Comparison of ENCODE assay signal across 30 cellular contexts in the genomic region with DNA sequence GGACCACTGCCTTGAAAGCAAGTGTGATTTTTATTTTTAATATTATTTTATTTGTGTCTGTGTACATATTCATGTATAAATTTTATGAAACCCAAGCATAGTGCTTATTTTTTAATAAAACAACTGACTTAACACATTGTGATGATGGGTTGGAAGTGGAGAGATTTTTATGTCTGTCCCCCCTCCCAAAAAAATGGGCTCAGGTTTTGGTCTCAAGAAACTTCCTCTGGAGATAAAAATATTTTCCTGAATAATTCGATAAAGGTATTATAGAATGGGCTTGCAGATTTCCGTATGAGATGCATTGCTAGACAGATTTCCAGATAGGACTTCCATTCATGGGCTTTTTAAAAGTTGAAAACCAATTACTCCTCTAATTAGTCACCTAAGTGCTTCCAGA. TPM values are rescaled to one million over a fixed set of nuclear protein-coding genes. Genes with fewer than 3 reads are reported as not detected.
DNase-seq lines count a peak whose midpoint lies in the region; ATAC-seq and TF ChIP-seq lines count a peak whose summit lies in the region.
"Had no signal": no experiment of that assay in that cellular context is flagged by ENCODE, and none has a peak within 500 bp of the region (broad histone marks: within the 10 kb centered on the region; RNA-seq: fewer than 3 reads in every experiment).

No MANE protein-coding gene starts in this region.

- H3K18ac ChIP-seq in neuronal stem cell (ENCODE audit: low read length): no peak overlapping the region

- H3K4me3 Mint-ChIP-seq in endodermal cell: peak overlapping the region; percentile 80

- no peak overlapping the region for H3K4ac ChIP-seq in neuronal stem cell (ENCODE audit: low read length)

- no peak overlapping the region for H3K27ac Mint-ChIP-seq in endodermal cell
- H3K27ac Mint-ChIP-seq: naive thymus-derived CD8-positive, alpha-beta T cell had no signal

- H3K36me3 ChIP-seq in endodermal cell (ENCODE audit: control insufficient read depth, insufficient read depth, low read length) (peaks cover 14% of the 10 kb centered on the region), lower lobe of right lung (no peaks in the 10 kb centered on the region), urinary bladder (ENCODE audit: insufficient read depth) (no peaks in the 10 kb centered on the region), neuronal stem cell (replicated peaks in 1 of 2; ENCODE audit: control insufficient read depth in 2 of 2, insufficient read depth in 2 of 2, low read length in 2 of 2) (no peaks in the 10 kb centered on the region)
- H3K36me3 ChIP-seq: heart left ventricle had no signal

- DNase-seq in HFF-Myc (ENCODE audit: extremely low read depth, low read depth) (no peak), endodermal cell (no peak), lower lobe of right lung (no peak), neuronal stem cell (ENCODE audit: low spot score) (no peak), NCI-H1694 (lab: John Stamatoyannopoulos, UW) (no peak), NOMO-1 (lab: John Stamatoyannopoulos, UW; ENCODE audit: unreplicated experiment in 2 of 2) (no peak)
- DNase-seq: amygdala; C1 segment of cervical spinal cord; DMS79 treated with DMSO at 0.1 percent for 48 hours; erythroblast; foreskin keratinocyte; GDM1; heart left ventricle; Karpas-422; kidney; left ventricle myocardium superior; naive thymus-derived CD8-positive, alpha-beta T cell; NCI-H2029 treated with DMSO at 0.1 percent for 48 hours; NCI-H2227 treated with DMSO at 0.1 percent for 48 hours; NCI-H526 treated with DMSO at 0.1 percent for 48 hours; small intestine; stimulated activated CD4-positive, alpha-beta T cell treated with anti-CD3 and anti-CD28 coated beads, Interleukin-2, amount 100 ng/mL, for 24 hours; T-helper 9 cell had no signal

- H3K9me3 ChIP-seq in endodermal cell (ENCODE audit: control insufficient read depth, low read length): no peaks in the 10 kb centered on the region
- H3K9me3 ChIP-seq in lower lobe of right lung: no peaks in the 10 kb centered on the region
- H3K9me3 ChIP-seq in neuronal stem cell (replicated peaks in 1 of 2; ENCODE audit: control insufficient read depth in 2 of 2, insufficient read depth in 1 of 2, low read depth in 1 of 2, low read length in 2 of 2): no peaks in the 10 kb centered on the region
- H3K9me3 ChIP-seq: heart left ventricle had no signal

- peaks cover 4% of the 10 kb centered on the region for H3K36me3 Mint-ChIP-seq in endodermal cell (ENCODE audit: low read depth)
- H3K36me3 Mint-ChIP-seq: activated naive CD4-positive, alpha-beta T cell treated with anti-CD3 and anti-CD28 coated beads, Interleukin-2, amount 50 U/mL, for 24 hours had no signal

- no peak overlapping the region for H2BK15ac ChIP-seq in neuronal stem cell (ENCODE audit: low read length)

- intact Hi-C loops in lower lobe of right lung (cut with DNase I): no loop called here

- peak overlapping the region; percentile 45 for H3K4me3 ChIP-seq in HFF-Myc (replicated peaks; ENCODE audit: low read depth, low read length)
- peak overlapping the region; percentile 89 for H3K4me3 ChIP-seq in endodermal cell (ENCODE audit: low read length)
- H3K4me3 ChIP-seq in lower lobe of right lung: peak overlapping the region; percentile 50
- peak overlapping the region; percentile 67 for H3K4me3 ChIP-seq in urinary bladder (ENCODE audit: low read depth, low read length)
- H3K4me3 ChIP-seq in neuronal stem cell (ENCODE audit: low read length in 2 of 2): no peak overlapping the region

- no peak overlapping the region for H4K91ac ChIP-seq in neuronal stem cell (ENCODE audit: low read depth, low read length, poor library complexity)

- H3K9ac ChIP-seq in endodermal cell (ENCODE audit: extremely low read depth, low read length, poor library complexity, severe bottlenecking) (peak overlapping the region; percentile 87), neuronal stem cell (ENCODE audit: low read depth, low read length, poor library complexity) (no peak overlapping the region)

- no peak overlapping the region for H2AFZ ChIP-seq in neuronal stem cell (ENCODE audit: low read length)

- H2BK120ac ChIP-seq in neuronal stem cell (ENCODE audit: low read depth, low read length): no peak overlapping the region

- H2BK5ac ChIP-seq in neuronal stem cell (ENCODE audit: low read length): no peak overlapping the region

- no peak overlapping the region for H4K8ac ChIP-seq in neuronal stem cell (ENCODE audit: low read depth, low read length)

- TF ChIP-seq CTCF in HFF-Myc (IDR thresholded peaks at IDR 0.05; ENCODE audit: low read depth, low read length, missing control alignments) (no peak), endodermal cell (conservative IDR thresholded peaks at IDR 0.05) (no peak), lower lobe of right lung (IDR thresholded peaks at IDR 0.05) (no peak)

- H3K27me3 ChIP-seq in endodermal cell (ENCODE audit: control insufficient read depth, insufficient read depth, low read length, poor library complexity, severe bottlenecking): peaks cover 56% of the 10 kb centered on the region
- peaks cover 55% of the 10 kb centered on the region for H3K27me3 ChIP-seq in lower lobe of right lung (ENCODE audit: low read depth)
- peaks cover 34 to 70% (median 66%) of the 10 kb centered on the region in 3 experiments for H3K27me3 ChIP-seq in neuronal stem cell (ENCODE audit: control insufficient read depth in 3 of 3, insufficient read depth in 3 of 3, low read depth in 1 of 3, low read length in 3 of 3)
- H3K27me3 ChIP-seq: foreskin keratinocyte had no signal

- peaks cover 26% of the 10 kb centered on the region for H3K4me1 Mint-ChIP-seq in endodermal cell

- H3K4me1 ChIP-seq in endodermal cell (ENCODE audit: control insufficient read depth, insufficient read depth, low read length) (peaks cover 5% of the 10 kb centered on the region), lower lobe of right lung (peaks cover 37% of the 10 kb centered on the region), urinary bladder (ENCODE audit: insufficient read depth) (peaks cover 2% of the 10 kb centered on the region), neuronal stem cell (ENCODE audit: control insufficient read depth in 2 of 2, insufficient read depth in 1 of 2, low read depth in 1 of 2, low read length in 2 of 2) (peaks cover 0 to 4% of the 10 kb centered on the region in 2 donors)

- H2BK12ac ChIP-seq in neuronal stem cell (ENCODE audit: low read length): no peak overlapping the region

- H3K27me3 Mint-ChIP-seq in endodermal cell (ENCODE audit: insufficient read depth): peaks cover 68% of the 10 kb centered on the region

- no peak overlapping the region for H3K23ac ChIP-seq in neuronal stem cell (ENCODE audit: low read depth, low read length, poor library complexity)

- H3K14ac ChIP-seq in neuronal stem cell (ENCODE audit: low read length): no peak overlapping the region

- ATAC-seq in lower lobe of right lung: no peak
- ATAC-seq: activated CD4-positive, alpha-beta T cell treated with anti-CD3 and anti-CD28 coated beads for 36 hours; foreskin keratinocyte; heart left ventricle; left ventricle myocardium superior; naive thymus-derived CD8-positive, alpha-beta T cell had no signal

- no peak overlapping the region for H3K4me2 ChIP-seq in neuronal stem cell (ENCODE audit: insufficient read depth, low read length, poor library complexity, severe bottlenecking)

- WGBS in endodermal cell (ENCODE audit: insufficient coverage in 1 of 2, insufficient read length in 1 of 2), 2 experiments: 62 to 67% methylated on average over 1 to 2 of the region's 2 CpGs
- 35% methylated on average over 2 of the region's 2 CpGs for WGBS in urinary bladder
- WGBS in neuronal stem cell (ENCODE audit: extremely low coverage in 2 of 2, insufficient read length in 2 of 2, insufficient replicate concordance in 1 of 2), 2 donors: no CpG with 5 or more reads among the region's 2 CpGs

- peaks cover 12% of the 10 kb centered on the region for H3K9me3 Mint-ChIP-seq in endodermal cell
- H3K9me3 Mint-ChIP-seq: activated CD8-positive, alpha-beta T cell treated with anti-CD3 and anti-CD28 coated beads for 36 hours; activated naive CD4-positive, alpha-beta T cell treated with anti-CD3 and anti-CD28 coated beads, Interleukin-2, amount 50 U/mL, for 24 hours; activated T-helper 2 cell treated with anti-CD3 and anti-CD28 coated beads, Interferon-gamma antibody, Interleukin-2, Interleukin-4, amounts not matched to agents 10 μg/mL and 5 μg/mL and 100 μg/mL, durations not matched to agents 14 hours and 24 hours and 36 hours; stimulated activated naive CD8-positive, alpha-beta T cell treated with anti-CD3 and anti-CD28 coated beads, Interleukin-15, Interleukin-2, amounts not matched to agents 100 ng/mL and 50 ng/mL, for 24 hours had no signal

- peaks cover 1% of the 10 kb centered on the region for H3K79me1 ChIP-seq in neuronal stem cell (ENCODE audit: low read depth, low read length)

- H3K27ac ChIP-seq in endodermal cell (ENCODE audit: low read depth, low read length) (no peak overlapping the region), lower lobe of right lung (no peak overlapping the region), urinary bladder (ENCODE audit: low read depth) (no peak overlapping the region), neuronal stem cell (replicated peaks; ENCODE audit: low read length) (no peak overlapping the region)
- H3K27ac ChIP-seq: foreskin keratinocyte, heart left ventricle had no signal

- H2AK5ac ChIP-seq in neuronal stem cell (ENCODE audit: low read depth, low read length): no peak overlapping the region

RNA-seq across cellular contexts. Expression of gene FOXQ1, which starts 2.7 kb away (rescaled TPM):
- 10 to 100 TPM in 1 of 2 donors, 1 to 10 TPM in 1; 7.8 to 41.3 TPM for total RNA-seq in endodermal cell
- polyA plus RNA-seq in endodermal cell (2013, experiment 1 of 2): 13.9 TPM
- polyA plus RNA-seq in endodermal cell (2013, experiment 2 of 2): 19.2 TPM
- total RNA-seq in lower lobe of right lung: 7.5 TPM
- total RNA-seq in urinary bladder: 10.8 TPM
- 9.0 TPM for polyA plus RNA-seq in urinary bladder
- not detected for polyA plus RNA-seq in neuronal stem cell (2013, experiment 1 of 2)
- polyA plus RNA-seq in neuronal stem cell (2013, experiment 2 of 2): 0.01 TPM
- total RNA-seq: activated CD4-positive, alpha-beta T cell treated with anti-CD3 and anti-CD28 coated beads for 36 hours; activated CD8-positive, alpha-beta T cell treated with anti-CD3 and anti-CD28 coated beads for 36 hours; activated T-helper 2 cell treated with anti-CD3 and anti-CD28 coated beads, Interferon-gamma antibody, Interleukin-2, Interleukin-4, amounts not matched to agents 10 μg/mL and 5 μg/mL and 100 μg/mL, durations not matched to agents 14 hours and 24 hours and 36 hours; heart left ventricle; left ventricle myocardium superior; naive thymus-derived CD8-positive, alpha-beta T cell; osteocyte had no signal
- polyA plus RNA-seq: naive thymus-derived CD8-positive, alpha-beta T cell had no signal

Comparison
In these comparisons a context has a peak if more than half of its experiments do, and no peak if none do; other contexts are left out.
1. H3K4me3 ChIP-seq: peak in HFF-Myc (single experiment), endodermal cell (single experiment), lower lobe of right lung (single experiment) and urinary bladder (single experiment); none in neuronal stem cell (0 of 2).